ENCODE assay signal across 15 cellular contexts in genomic region chr1:18726388-18726787, GRCh38.
DNase-seq lines count a peak whose midpoint lies in the region; ATAC-seq and TF ChIP-seq lines count a peak whose summit lies in the region.
"Had no signal": no experiment of that assay in that cellular context is flagged by ENCODE, and none has a peak within 500 bp of the region (broad histone marks: within the 10 kb centered on the region; RNA-seq: fewer than 3 reads in every experiment).

No MANE protein-coding gene starts in this region.

- H3K18ac ChIP-seq in mesendoderm (ENCODE audit: low read length): no peak overlapping the region

- H3K4me3 ChIP-seq in SK-N-MC (no peak overlapping the region), epithelial cell of esophagus (ENCODE audit: low read length) (no peak overlapping the region), mesendoderm (ENCODE audit: low read length) (no peak overlapping the region)
- H3K4me3 ChIP-seq: BLaER1 treated with 17β-estradiol and CSF1 and Interleukin-3, amounts not matched to agents 10 nM and 100 nM; GM12878 had no signal

- H2BK15ac ChIP-seq in mesendoderm (replicated peaks; ENCODE audit: low read depth): no peak overlapping the region

- H4K8ac ChIP-seq in mesendoderm (ENCODE audit: low read depth, low read length): no peak overlapping the region

- peaks cover 23% of the 10 kb centered on the region for H3K4me1 ChIP-seq in mesendoderm (ENCODE audit: control insufficient read depth, low read depth, low read length)

- H2AK5ac ChIP-seq in mesendoderm (ENCODE audit: low read length): peak overlapping the region; percentile 35

- no peaks in the 10 kb centered on the region for H3K27me3 ChIP-seq in mesendoderm (ENCODE audit: insufficient read depth, low read length, poor library complexity)

- no peak overlapping the region for H3K4ac ChIP-seq in mesendoderm (ENCODE audit: low read depth, low read length)

- peak overlapping the region; percentile 36 for H2BK5ac ChIP-seq in mesendoderm (ENCODE audit: low read length)

- no peak overlapping the region for H2BK120ac ChIP-seq in mesendoderm (ENCODE audit: low read depth, low read length)

- H3K27ac ChIP-seq in SK-N-MC (peak overlapping the region; percentile 42; the same call in 1 of the 2 replicates), mesendoderm (ENCODE audit: low read depth, low read length) (no peak overlapping the region)
- H3K27ac ChIP-seq: BLaER1 treated with 17β-estradiol and CSF1 and Interleukin-3, amounts not matched to agents 10 nM and 100 nM had no signal

- no peak overlapping the region for H4K5ac ChIP-seq in mesendoderm (ENCODE audit: low read length)

- H3K79me1 ChIP-seq in mesendoderm (ENCODE audit: low read length): no peaks in the 10 kb centered on the region

- ATAC-seq in GM21786 (IDR thresholded peaks at IDR 0.05; ENCODE audit: unreplicated experiment): no peak
- ATAC-seq: CD8-positive, alpha-beta T cell; GM12878 had no signal

- H3K4me2 ChIP-seq in mesendoderm (ENCODE audit: low read length): no peak overlapping the region
- H3K4me2 ChIP-seq: BLaER1 treated with 17β-estradiol and CSF1 and Interleukin-3, amounts not matched to agents 10 nM and 100 nM had no signal

- H3K9me3 ChIP-seq in SK-N-MC (ENCODE audit: low read depth, low read length): no peaks in the 10 kb centered on the region
- H3K9me3 ChIP-seq: BLaER1 treated with 17β-estradiol and CSF1 and Interleukin-3, amounts not matched to agents 10 nM and 100 nM had no signal

- no CpG with 5 or more reads among the region's 4 CpGs for WGBS in mesendoderm (ENCODE audit: extremely low coverage, insufficient coverage, low lambda C conversion rate)

- peak overlapping the region; percentile 56 for H3K56ac ChIP-seq in mesendoderm (ENCODE audit: low read length)

- no peak overlapping the region for H3K23ac ChIP-seq in mesendoderm (ENCODE audit: low read length)

- no peak for DNase-seq in SK-N-MC (ENCODE audit: low read depth, low spot score)
- peak; percentile 26 for DNase-seq in epithelial cell of esophagus (ENCODE audit: low read depth)
- no peak for DNase-seq in mesendoderm
- DNase-seq in putamen (ENCODE audit: low spot score): peak; percentile 7
- DNase-seq in stimulated activated CD4-positive, alpha-beta T cell treated with anti-CD3 and anti-CD28 coated beads, Interleukin-12 subunit alpha, Interleukin-12 subunit beta, amount 100 ng/mL, for 4 hours: no peak
- no peak for DNase-seq in DMS153 treated with DMSO at 0.1 percent for 48 hours (lab: John Stamatoyannopoulos, UW; ENCODE audit: unreplicated experiment)
- DNase-seq: Calu3; CD8-positive, alpha-beta T cell; DMS53; DND-41; EL; H9 had no signal

- H3K79me2 ChIP-seq in mesendoderm (ENCODE audit: control insufficient read depth, insufficient read depth, low read length): no peaks in the 10 kb centered on the region

- H3K36me3 ChIP-seq in SK-N-MC (ENCODE audit: insufficient read depth, low read length): peaks cover 11% of the 10 kb centered on the region; the same call in 1 of the 2 replicates
- H3K36me3 ChIP-seq in mesendoderm (ENCODE audit: control insufficient read depth, insufficient read depth, low read length): no peaks in the 10 kb centered on the region
- H3K36me3 ChIP-seq: BLaER1 treated with 17β-estradiol and CSF1 and Interleukin-3, amounts not matched to agents 10 nM and 100 nM had no signal

- no peak for TF ChIP-seq CTCF in epithelial cell of esophagus (IDR thresholded peaks at IDR 0.05; ENCODE audit: insufficient read depth, low read depth, low read length, missing control alignments)

- no peak overlapping the region for H3K9ac ChIP-seq in SK-N-MC (ENCODE audit: insufficient read length)
- H3K9ac ChIP-seq in mesendoderm (ENCODE audit: low read length): no peak overlapping the region
- H3K9ac ChIP-seq: BLaER1 treated with 17β-estradiol and CSF1 and Interleukin-3, amounts not matched to agents 10 nM and 100 nM had no signal

Comparison
In these comparisons a context has a peak if more than half of its experiments do, and no peak if none do; other contexts are left out.
1. DNase-seq: peak in epithelial cell of esophagus (single experiment) and putamen (single experiment); none in SK-N-MC (single experiment), mesendoderm (single experiment), stimulated activated CD4-positive, alpha-beta T cell treated with anti-CD3 and anti-CD28 coated beads, Interleukin-12 subunit alpha, Interleukin-12 subunit beta, amount 100 ng/mL, for 4 hours (single experiment) and DMS153 treated with DMSO at 0.1 percent for 48 hours (single experiment).